19 cellular contexts compared by ENCODE assay signal in the genomic region with DNA sequence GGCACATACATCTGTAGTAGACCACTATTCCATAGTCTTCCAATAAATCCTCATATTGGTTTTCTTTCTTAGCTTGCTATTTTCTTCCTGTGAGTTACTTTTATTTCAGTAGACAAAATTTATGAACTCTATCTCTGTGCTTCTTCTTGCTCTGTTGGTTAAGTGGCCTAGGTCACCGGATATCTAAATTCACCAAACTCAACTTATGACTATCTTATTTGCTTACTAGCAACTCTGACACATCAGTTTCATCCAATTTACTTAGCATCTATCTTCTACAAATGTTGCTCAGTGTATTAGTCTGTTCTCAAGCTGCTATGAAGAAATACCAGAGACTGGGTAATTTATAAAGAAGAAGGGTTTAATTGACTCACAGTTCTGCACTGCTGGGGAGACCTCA.
"Had no signal": no experiment of that assay in that cellular context is flagged by ENCODE, and none has a peak within 500 bp of the region (broad histone marks: within the 10 kb centered on the region; RNA-seq: fewer than 3 reads in every experiment).

No MANE protein-coding gene starts in this region.

- ATAC-seq: natural killer cell; pancreas; psoas muscle; right cardiac atrium; right lobe of liver; stimulated activated effector memory CD8-positive, alpha-beta T cell treated with anti-CD3 and anti-CD28 coated beads, Interleukin-12 subunit alpha, Interleukin-12 subunit beta, amount 100 ng/mL, for 72 hours; stimulated activated naive B cell treated with anti-CD40 and anti-IgM and Interleukin-4, amounts not matched to agents 10 μg/mL and 1 μg/mL and 100 μg/mL, for 72 hours had no signal

- DNase-seq: natural killer cell; nucleus accumbens; pancreas; psoas muscle; right cardiac atrium; right lobe of liver; sigmoid colon; small intestine; stimulated activated CD4-positive, alpha-beta T cell treated with anti-CD3 and anti-CD28 coated beads, Interleukin-15, amount 100 ng/mL, for 24 hours; stimulated activated CD4-positive, alpha-beta T cell treated with anti-CD3 and anti-CD28 coated beads, Interleukin-2, amount 100 ng/mL, for 24 hours; stimulated activated CD4-positive, alpha-beta T cell treated with anti-CD3 and anti-CD28 coated beads, Interleukin-2, amount 100 ng/mL, for 48 hours; stimulated activated CD4-positive, alpha-beta T cell treated with anti-CD3 and anti-CD28 coated beads, Interleukin-4, amount 100 ng/mL, for 24 hours; stimulated activated naive B cell treated with anti-CD40 and anti-IgM and Interleukin-4, amounts not matched to agents 10 μg/mL and 1 μg/mL and 100 μg/mL, for 72 hours; stimulated activated naive CD4-positive, alpha-beta T cell treated with Interleukin-2 at 50 U/mL for 16 hours; stomach; thyroid gland; trophoblast cell; upper lobe of left lung had no signal
